25 cellular contexts compared by ENCODE assay signal in genomic region chr6:88339816-88340215, GRCh38.
"Had no signal": no experiment of that assay in that cellular context is flagged by ENCODE, and none has a peak within 500 bp of the region (broad histone marks: within the 10 kb centered on the region; RNA-seq: fewer than 3 reads in every experiment).

No MANE protein-coding gene starts in this region.

- H3K4me1 ChIP-seq: pancreas, prostate gland, uterus had no signal

- DNase-seq: activated CD4-positive, alpha-beta memory T cell treated with anti-CD3 and anti-CD28 coated beads, Interleukin-2, amount 10 ng/mL, durations not matched to agents 7 days and 5 days; activated CD4-positive, alpha-beta T cell treated with anti-CD3 and anti-CD28 coated beads, Interleukin-2, amount 10 ng/mL, durations not matched to agents 7 days and 5 days; activated CD4-positive, CD25-positive, alpha-beta regulatory T cell treated with anti-CD3 and anti-CD28 coated beads, Interleukin-2, amount 50 U/mL, for 72 hours; activated gamma-delta T cell treated with Interleukin-2 at 50 U/mL for 16 hours; activated naive CD4-positive, alpha-beta T cell treated with anti-CD3 and anti-CD28 coated beads, Interleukin-2, amount 50 U/mL, for 16 hours; activated T-cell treated with anti-CD3 and anti-CD28 coated beads, Interleukin-2, amount 50 U/mL, for 4 hours; amniotic stem cell; endodermal cell; head of caudate nucleus; naive B cell; nephron progenitor cell; pancreas; retina; small intestine; stimulated activated CD4-positive, alpha-beta T cell treated with anti-CD3 and anti-CD28 coated beads, Interleukin-4, amount 100 ng/mL, for 24 hours; substantia nigra; T-helper 17 cell; T1000; uterus; WERI-Rb-1 had no signal

- ATAC-seq: activated T-cell treated with anti-CD3 and anti-CD28 coated beads, Interleukin-2, amount 50 U/mL, for 4 hours; activated T-helper 17 cell treated with anti-CD3 and anti-CD28 coated beads, Interleukin-2, amount 50 U/mL, for 72 hours; esophagus mucosa; pancreas; sciatic nerve; stimulated activated effector memory CD8-positive, alpha-beta T cell treated with anti-CD3 and anti-CD28 coated beads, Interleukin-12 subunit alpha, Interleukin-12 subunit beta, amount 100 ng/mL, for 72 hours; T-helper 17 cell had no signal

- H3K27ac ChIP-seq: pancreas, prostate gland, uterus, WERI-Rb-1 had no signal

- H3K36me3 ChIP-seq: pancreas, prostate gland, uterus, WERI-Rb-1 had no signal

- H3K27me3 ChIP-seq: pancreas, uterus had no signal

- H3K4me3 ChIP-seq: pancreas, prostate gland, uterus had no signal

- H3K9me3 ChIP-seq: pancreas, prostate gland, uterus had no signal
